In genomic region chr18:37691162-37691561, GRCh38 we compare ENCODE assay signal across 23 cellular contexts.
"Had no signal": no experiment of that assay in that cellular context is flagged by ENCODE, and none has a peak within 500 bp of the region (broad histone marks: within the 10 kb centered on the region; RNA-seq: fewer than 3 reads in every experiment).

No MANE protein-coding gene starts in this region.

- H3K36me3 ChIP-seq: colonic mucosa, esophagus muscularis mucosa, esophagus squamous epithelium, gastrocnemius medialis, gastroesophageal sphincter, heart right ventricle had no signal

- H3K4me3 ChIP-seq: colonic mucosa, coronary artery, dorsolateral prefrontal cortex, esophagus muscularis mucosa, esophagus squamous epithelium, gastrocnemius medialis, gastroesophageal sphincter, heart right ventricle had no signal

- H3K27ac ChIP-seq: colonic mucosa, coronary artery, dorsolateral prefrontal cortex, epithelial cell of prostate, esophagus muscularis mucosa, esophagus squamous epithelium, foreskin keratinocyte, gastrocnemius medialis, gastroesophageal sphincter, heart right ventricle had no signal

- ATAC-seq: effector memory CD8-positive, alpha-beta T cell; esophagus mucosa; foreskin keratinocyte; gastrocnemius medialis; gastroesophageal sphincter; heart right ventricle had no signal

- H3K4me1 ChIP-seq: colonic mucosa, esophagus muscularis mucosa, esophagus squamous epithelium, foreskin keratinocyte, gastrocnemius medialis, gastroesophageal sphincter, heart right ventricle had no signal

- H3K9me3 ChIP-seq: colonic mucosa, esophagus muscularis mucosa, esophagus squamous epithelium, gastrocnemius medialis, gastroesophageal sphincter had no signal

- DNase-seq: colonic mucosa; cortex of kidney; dermis blood vessel endothelial cell; dorsolateral prefrontal cortex; effector CD4-positive, alpha-beta T cell; effector CD8-positive, alpha-beta T cell; effector memory CD4-positive, alpha-beta T cell; effector memory CD8-positive, alpha-beta T cell; endodermal cell; erythroblast; esophagus squamous epithelium; foreskin fibroblast; foreskin keratinocyte; foreskin melanocyte; gastrocnemius medialis; glutamatergic neuron; head of caudate nucleus; heart right ventricle had no signal

- H3K27me3 ChIP-seq: colonic mucosa, dorsolateral prefrontal cortex, esophagus muscularis mucosa, esophagus squamous epithelium, foreskin keratinocyte, gastrocnemius medialis, gastroesophageal sphincter, heart right ventricle had no signal
